In the genomic region with DNA sequence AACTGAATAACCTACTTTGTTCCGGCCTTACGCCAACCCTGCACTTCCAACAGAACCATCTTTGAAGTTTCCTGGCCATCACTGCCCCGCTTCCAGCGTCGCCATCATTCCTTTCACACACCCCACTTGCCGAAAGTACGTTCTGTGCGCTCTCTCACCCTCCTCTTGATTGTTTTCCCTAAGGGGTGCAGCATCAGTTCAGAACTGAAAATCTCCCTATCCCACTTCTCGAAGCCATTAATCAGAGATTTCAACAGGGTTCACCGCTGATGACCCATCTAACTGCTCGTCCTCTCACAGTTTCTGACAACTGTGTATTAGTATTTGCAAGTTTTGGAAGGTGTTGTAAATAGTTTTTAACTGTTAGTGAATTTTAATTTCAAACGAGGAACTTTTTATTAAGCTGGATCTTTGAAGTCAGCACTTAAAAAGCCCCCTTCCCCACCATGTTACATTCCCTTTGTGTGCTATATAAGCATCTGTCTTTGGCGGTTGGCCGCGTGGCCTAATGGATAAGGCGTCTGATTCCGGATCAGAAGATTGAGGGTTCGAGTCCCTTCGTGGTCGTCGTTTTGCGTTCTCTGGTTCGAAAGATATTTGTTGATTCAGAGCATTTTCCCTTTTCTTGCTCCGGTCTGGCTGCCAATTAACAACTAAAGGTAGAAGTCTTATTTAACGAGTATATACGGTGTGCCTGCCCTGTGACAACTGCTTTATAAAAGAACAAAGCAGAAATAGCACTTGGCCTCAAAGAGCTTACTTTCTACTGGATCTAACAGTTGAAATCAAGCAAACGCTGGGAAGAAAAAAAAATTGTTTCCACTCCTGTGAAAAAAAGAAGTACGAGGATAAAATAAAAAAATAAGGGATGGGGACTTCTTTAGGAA, we compare ENCODE assay signal across 1 cellular context.
TF ChIP-seq lines count a peak whose summit lies in the region.

No MANE protein-coding gene starts in this region.

TF ChIP-seq in HEK293T, 16 proteins besides CTCF, POLR2A, EP300 and RAD21 (continued from another document):
- TF ChIP-seq, protein P1, sequence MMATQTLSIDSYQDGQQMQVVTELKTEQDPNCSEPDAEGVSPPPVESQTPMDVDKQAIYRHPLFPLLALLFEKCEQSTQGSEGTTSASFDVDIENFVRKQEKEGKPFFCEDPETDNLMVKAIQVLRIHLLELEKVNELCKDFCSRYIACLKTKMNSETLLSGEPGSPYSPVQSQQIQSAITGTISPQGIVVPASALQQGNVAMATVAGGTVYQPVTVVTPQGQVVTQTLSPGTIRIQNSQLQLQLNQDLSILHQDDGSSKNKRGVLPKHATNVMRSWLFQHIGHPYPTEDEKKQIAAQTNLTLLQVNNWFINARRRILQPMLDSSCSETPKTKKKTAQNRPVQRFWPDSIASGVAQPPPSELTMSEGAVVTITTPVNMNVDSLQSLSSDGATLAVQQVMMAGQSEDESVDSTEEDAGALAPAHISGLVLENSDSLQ (IDR thresholded peaks at IDR 0.05) = no peak
